In genomic region chr4:40976343-40976742, GRCh38 we compare ENCODE assay signal across 9 cellular contexts.
A peak's percentile ranks its signal among the peaks of the same experiment; 100 is the strongest.
DNase-seq lines count a peak whose midpoint lies in the region; ATAC-seq, FAIRE-seq and TF ChIP-seq lines count a peak whose summit lies in the region.
"Had no signal": no experiment of that assay in that cellular context is flagged by ENCODE, and none has a peak within 500 bp of the region (broad histone marks: within the 10 kb centered on the region; RNA-seq: fewer than 3 reads in every experiment).

No MANE protein-coding gene starts in this region.

- H3K4me3 ChIP-seq in HCT116 (replicated peaks in 1 of 2; ENCODE audit: low read depth in 1 of 2, low read length in 2 of 2): no peak overlapping the region
- H3K4me3 ChIP-seq in mesendoderm (ENCODE audit: low read length): no peak overlapping the region

- H3K9me3 Mint-ChIP-seq in activated T-helper 2 cell treated with anti-CD3 and anti-CD28 coated beads, Interferon-gamma antibody, Interleukin-2, Interleukin-4, amounts not matched to agents 10 μg/mL and 5 μg/mL and 100 μg/mL, durations not matched to agents 14 hours and 24 hours and 36 hours: no peaks in the 10 kb centered on the region
- H3K9me3 Mint-ChIP-seq: T-helper 1 cell treated with Interleukin-12 subunit alpha and Interleukin-12 subunit beta and Interleukin-4 antibody, amounts not matched to agents 30 μg/mL and 1 μg/mL, for 36 hours had no signal

- FAIRE-seq in colon (lab: Jason Lieb, UNC): peak; percentile 76

- no peak overlapping the region for H3K18ac ChIP-seq in mesendoderm (ENCODE audit: low read length)

- no peaks in the 10 kb centered on the region for H3K4me1 Mint-ChIP-seq in activated T-helper 2 cell treated with anti-CD3 and anti-CD28 coated beads, Interferon-gamma antibody, Interleukin-2, Interleukin-4, amounts not matched to agents 10 μg/mL and 5 μg/mL and 100 μg/mL, durations not matched to agents 14 hours and 24 hours and 36 hours (ENCODE audit: low read depth)

- H3K56ac ChIP-seq in mesendoderm (ENCODE audit: low read length): no peak overlapping the region

- no peaks in the 10 kb centered on the region for H3K27me3 ChIP-seq in HCT116 (ENCODE audit: insufficient read depth, low read length)
- no peaks in the 10 kb centered on the region for H3K27me3 ChIP-seq in mesendoderm (ENCODE audit: insufficient read depth, low read length, poor library complexity)

- no peak for TF ChIP-seq POLR2A in HCT116 (IDR thresholded peaks at IDR 0.05; ENCODE audit: borderline replicate concordance, extremely low read depth, insufficient read depth, insufficient read length)

- H3K4me3 Mint-ChIP-seq in activated T-helper 2 cell treated with anti-CD3 and anti-CD28 coated beads, Interferon-gamma antibody, Interleukin-2, Interleukin-4, amounts not matched to agents 10 μg/mL and 5 μg/mL and 100 μg/mL, durations not matched to agents 14 hours and 24 hours and 36 hours (ENCODE audit: low read depth): no peak overlapping the region
- H3K4me3 Mint-ChIP-seq: T-helper 1 cell treated with Interleukin-12 subunit alpha and Interleukin-12 subunit beta and Interleukin-4 antibody, amounts not matched to agents 30 μg/mL and 1 μg/mL, for 36 hours had no signal

- H3K27me3 Mint-ChIP-seq in activated T-helper 2 cell treated with anti-CD3 and anti-CD28 coated beads, Interferon-gamma antibody, Interleukin-2, Interleukin-4, amounts not matched to agents 10 μg/mL and 5 μg/mL and 100 μg/mL, durations not matched to agents 14 hours and 24 hours and 36 hours (ENCODE audit: low read depth): no peaks in the 10 kb centered on the region

- no peak overlapping the region for H3K4ac ChIP-seq in mesendoderm (ENCODE audit: low read depth, low read length)

- H3K4me2 ChIP-seq in HCT116 (ENCODE audit: low read length) (no peak overlapping the region), mesendoderm (ENCODE audit: low read length) (no peak overlapping the region)

- peak; percentile 83 for DNase-seq in DMS53 (lab: John Stamatoyannopoulos, UW)
- DNase-seq in HCT116 (ENCODE audit: low read depth, low spot score): peak; percentile 51
- peak; percentile 57 for DNase-seq in NCI-H748 (lab: John Stamatoyannopoulos, UW; ENCODE audit: unreplicated experiment)
- peak; percentile 63 for DNase-seq in mesendoderm
- no peak for DNase-seq in activated T-helper 2 cell treated with anti-CD3 and anti-CD28 coated beads, Interferon-gamma antibody, Interleukin-2, Interleukin-4, amounts not matched to agents 10 μg/mL and 5 μg/mL and 100 μg/mL, durations not matched to agents 14 hours and 24 hours and 36 hours (ENCODE audit: low spot score)
- DNase-seq in T-helper 9 cell: no peak

- RAD21 ChIA-PET in HCT116 (lab: Charles Lee; ENCODE audit: low non-redundant PET in 1 of 2, low total read pairs in 2 of 2, uncharacterized antibody in 2 of 2, unreplicated experiment in 2 of 2): interaction anchor here (0.8 to 1.4 kb wide), 4 partner anchors 236 to 239 kb away, joined by 3 read pairs; partner anchors contain the start of gene APBB2 (in 2 of the 2)

- 0 out of 2 replicates have a peak, but pooled peaks cover 5% of the 10 kb centered on the region for H4K20me1 ChIP-seq in HCT116 (ENCODE audit: insufficient read depth)

- H2BK5ac ChIP-seq in mesendoderm (ENCODE audit: low read length): no peak overlapping the region

- no peak overlapping the region for H4K8ac ChIP-seq in mesendoderm (ENCODE audit: low read depth, low read length)

- POLR2A ChIA-PET in HCT116 (lab: Charles Lee): interaction anchor here (1.4 kb wide), 1 partner anchor 238 kb away, joined by 6 read pairs; the partner anchor contains the start of gene APBB2

- H3K23ac ChIP-seq in mesendoderm (ENCODE audit: low read length): no peak overlapping the region

- H3K4me1 ChIP-seq in HCT116 (ENCODE audit: control insufficient read depth in 1 of 2, insufficient read depth in 2 of 2, low read length in 2 of 2): peaks cover 2 to 9% of the 10 kb centered on the region in 2 experiments; a peak in 3 of 4 replicates
- no peaks in the 10 kb centered on the region for H3K4me1 ChIP-seq in mesendoderm (ENCODE audit: control insufficient read depth, low read depth, low read length)

- H3K36me3 ChIP-seq in HCT116 (ENCODE audit: control insufficient read depth in 1 of 2, insufficient read depth in 2 of 2, low read length in 2 of 2) (no peaks in the 10 kb centered on the region), mesendoderm (ENCODE audit: control insufficient read depth, insufficient read depth, low read length) (no peaks in the 10 kb centered on the region)

- H3K79me1 ChIP-seq in mesendoderm (ENCODE audit: low read length): no peaks in the 10 kb centered on the region

- TF ChIP-seq CTCF in HCT116 (IDR thresholded peaks at IDR 0.05 in 2 of 3, conservative IDR thresholded peaks at IDR 0.05 in 1 of 3; ENCODE audit: borderline replicate concordance in 1 of 3, insufficient read depth in 1 of 3, low read depth in 2 of 3, low read length in 2 of 3): peak; percentile 47 to 80 (median 70)

- no TSS peak for BruUV-seq in HCT116 (replicated peaks; lab: Mats Ljungman, UMichigan)

- CTCF ChIA-PET in HCT116 (lab: Charles Lee): interaction anchor here (0.6 to 2.5 kb wide), 23 partner anchors 9 to 685 kb away, joined by 3 to 27 read pairs (median 4); partner anchors contain the start of gene APBB2

- H3K36me3 Mint-ChIP-seq in activated T-helper 2 cell treated with anti-CD3 and anti-CD28 coated beads, Interferon-gamma antibody, Interleukin-2, Interleukin-4, amounts not matched to agents 10 μg/mL and 5 μg/mL and 100 μg/mL, durations not matched to agents 14 hours and 24 hours and 36 hours (ENCODE audit: low read depth): no peaks in the 10 kb centered on the region

- H4K5ac ChIP-seq in mesendoderm (ENCODE audit: low read length): no peak overlapping the region

- H3K9ac ChIP-seq in HCT116 (ENCODE audit: low read length): no peak overlapping the region
- H3K9ac ChIP-seq in mesendoderm (ENCODE audit: low read length): no peak overlapping the region

- no peak overlapping the region for H3K27ac ChIP-seq in HCT116 (ENCODE audit: low read depth, low read length)
- H3K27ac ChIP-seq in mesendoderm (ENCODE audit: low read depth, low read length): no peak overlapping the region

- peak; percentile 75 for ATAC-seq in HCT116
- ATAC-seq in GM18519 (IDR thresholded peaks at IDR 0.05; ENCODE audit: low FRiP score, unreplicated experiment): no peak

- H3K27ac Mint-ChIP-seq in activated T-helper 2 cell treated with anti-CD3 and anti-CD28 coated beads, Interferon-gamma antibody, Interleukin-2, Interleukin-4, amounts not matched to agents 10 μg/mL and 5 μg/mL and 100 μg/mL, durations not matched to agents 14 hours and 24 hours and 36 hours: no peak overlapping the region
- H3K27ac Mint-ChIP-seq: T-helper 1 cell treated with Interleukin-12 subunit alpha and Interleukin-12 subunit beta and Interleukin-4 antibody, amounts not matched to agents 30 μg/mL and 1 μg/mL, for 36 hours had no signal

- H2AFZ ChIP-seq in HCT116 (ENCODE audit: low read depth, low read length, poor library complexity, severe bottlenecking): no peak overlapping the region

- H3K79me2 ChIP-seq in HCT116 (ENCODE audit: insufficient read depth, low read length) (peaks cover 28% of the 10 kb centered on the region), mesendoderm (ENCODE audit: control insufficient read depth, insufficient read depth, low read length) (no peaks in the 10 kb centered on the region)

- TF ChIP-seq RAD21 in HCT116 (IDR thresholded peaks at IDR 0.05; ENCODE audit: low read depth): peak; percentile 72

- no peak overlapping the region for H2AK5ac ChIP-seq in mesendoderm (ENCODE audit: low read length)

- H2BK15ac ChIP-seq in mesendoderm (replicated peaks; ENCODE audit: low read depth): no peak overlapping the region

- H3K9me2 ChIP-seq in HCT116 (ENCODE audit: insufficient read depth): no peaks in the 10 kb centered on the region

- H2BK120ac ChIP-seq in mesendoderm (ENCODE audit: low read depth, low read length): no peak overlapping the region

- H3K9me3 ChIP-seq in HCT116 (ENCODE audit: control insufficient read depth in 1 of 2, insufficient read depth in 1 of 2, low read depth in 1 of 2, low read length in 2 of 2): no peaks in the 10 kb centered on the region

- intact Hi-C loops in HCT116 (cut with micrococcal nuclease): loop anchor here (1.0 kb wide), 1 partner anchor 238 kb away; the partner anchor contains the start of gene APBB2
- intact Hi-C loops in activated T-helper 2 cell treated with anti-CD3 and anti-CD28 coated beads, Interferon-gamma antibody, Interleukin-2, Interleukin-4, amounts not matched to agents 10 μg/mL and 5 μg/mL and 100 μg/mL, durations not matched to agents 14 hours and 24 hours and 36 hours (cut with micrococcal nuclease): loop anchor here (1.0 kb wide), 1 partner anchor 240 kb away; no protein-coding TSS in a partner anchor

TF ChIP-seq in HCT116, 20 proteins besides CTCF, POLR2A, EP300 and RAD21 (continues in another document):
- TF ChIP-seq, protein P1, sequence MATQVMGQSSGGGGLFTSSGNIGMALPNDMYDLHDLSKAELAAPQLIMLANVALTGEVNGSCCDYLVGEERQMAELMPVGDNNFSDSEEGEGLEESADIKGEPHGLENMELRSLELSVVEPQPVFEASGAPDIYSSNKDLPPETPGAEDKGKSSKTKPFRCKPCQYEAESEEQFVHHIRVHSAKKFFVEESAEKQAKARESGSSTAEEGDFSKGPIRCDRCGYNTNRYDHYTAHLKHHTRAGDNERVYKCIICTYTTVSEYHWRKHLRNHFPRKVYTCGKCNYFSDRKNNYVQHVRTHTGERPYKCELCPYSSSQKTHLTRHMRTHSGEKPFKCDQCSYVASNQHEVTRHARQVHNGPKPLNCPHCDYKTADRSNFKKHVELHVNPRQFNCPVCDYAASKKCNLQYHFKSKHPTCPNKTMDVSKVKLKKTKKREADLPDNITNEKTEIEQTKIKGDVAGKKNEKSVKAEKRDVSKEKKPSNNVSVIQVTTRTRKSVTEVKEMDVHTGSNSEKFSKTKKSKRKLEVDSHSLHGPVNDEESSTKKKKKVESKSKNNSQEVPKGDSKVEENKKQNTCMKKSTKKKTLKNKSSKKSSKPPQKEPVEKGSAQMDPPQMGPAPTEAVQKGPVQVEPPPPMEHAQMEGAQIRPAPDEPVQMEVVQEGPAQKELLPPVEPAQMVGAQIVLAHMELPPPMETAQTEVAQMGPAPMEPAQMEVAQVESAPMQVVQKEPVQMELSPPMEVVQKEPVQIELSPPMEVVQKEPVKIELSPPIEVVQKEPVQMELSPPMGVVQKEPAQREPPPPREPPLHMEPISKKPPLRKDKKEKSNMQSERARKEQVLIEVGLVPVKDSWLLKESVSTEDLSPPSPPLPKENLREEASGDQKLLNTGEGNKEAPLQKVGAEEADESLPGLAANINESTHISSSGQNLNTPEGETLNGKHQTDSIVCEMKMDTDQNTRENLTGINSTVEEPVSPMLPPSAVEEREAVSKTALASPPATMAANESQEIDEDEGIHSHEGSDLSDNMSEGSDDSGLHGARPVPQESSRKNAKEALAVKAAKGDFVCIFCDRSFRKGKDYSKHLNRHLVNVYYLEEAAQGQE (IDR thresholded peaks at IDR 0.05; ENCODE audit: low read depth): no peak
- no peak for TF ChIP-seq ZFX (IDR thresholded peaks at IDR 0.05)
- 0 out of 2 replicates have a peak, but pooled peaks have one; percentile 23 for TF ChIP-seq CBX3 (IDR thresholded peaks at IDR 0.05; ENCODE audit: low read depth)
- no peak for TF ChIP-seq YY1 (IDR thresholded peaks at IDR 0.05; ENCODE audit: extremely low read depth, insufficient replicate concordance, low read depth, low read length)
- TF ChIP-seq CEBPB (IDR thresholded peaks at IDR 0.05; ENCODE audit: low read depth): no peak

Comparison
In these comparisons a context has a peak if more than half of its experiments do, and no peak if none do; other contexts are left out.
1. DNase-seq: peak in DMS53 (single experiment), HCT116 (single experiment), NCI-H748 (single experiment) and mesendoderm (single experiment); none in activated T-helper 2 cell treated with anti-CD3 and anti-CD28 coated beads, Interferon-gamma antibody, Interleukin-2, Interleukin-4, amounts not matched to agents 10 μg/mL and 5 μg/mL and 100 μg/mL, durations not matched to agents 14 hours and 24 hours and 36 hours (single experiment) and T-helper 9 cell (single experiment).